Comparison of ENCODE assay signal across 10 cellular contexts in the genomic region with DNA sequence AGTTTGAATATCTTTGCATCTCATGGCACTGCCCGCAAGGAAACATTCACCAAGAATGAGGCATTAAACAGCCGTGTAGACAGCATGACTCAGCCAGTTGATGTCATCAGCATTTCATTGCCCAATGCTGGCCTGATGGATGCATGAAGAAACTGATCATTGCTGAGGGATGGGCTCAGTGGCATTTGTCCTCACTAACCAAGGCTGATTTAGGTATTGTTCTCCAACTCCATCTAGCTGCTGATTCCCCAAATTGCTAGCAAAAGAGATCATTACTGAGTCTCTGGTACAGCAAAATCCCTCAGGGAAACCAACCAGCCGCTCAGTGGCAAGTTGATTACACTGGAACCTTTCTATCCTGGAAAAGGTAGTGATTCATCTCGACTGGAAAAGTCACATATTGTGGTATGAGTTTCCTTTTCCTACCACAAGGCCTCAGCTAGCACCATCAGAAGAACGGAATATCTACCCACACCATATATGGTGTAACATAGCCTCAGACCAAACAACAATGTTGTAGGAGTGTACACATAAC.
DNase-seq lines count a peak whose midpoint lies in the region; ATAC-seq and TF ChIP-seq lines count a peak whose summit lies in the region.
"Had no signal": no experiment of that assay in that cellular context is flagged by ENCODE, and none has a peak within 500 bp of the region (broad histone marks: within the 10 kb centered on the region; RNA-seq: fewer than 3 reads in every experiment).

No MANE protein-coding gene starts in this region.

- H3K4me2 ChIP-seq in H9 (ENCODE audit: insufficient read depth, insufficient read length, low read length) = no peak overlapping the region

- no peak overlapping the region for H3K9ac ChIP-seq in H9 (ENCODE audit: extremely low read depth, insufficient read length, low read length)

- no peaks in the 10 kb centered on the region for H3K27me3 Mint-ChIP-seq in H9 (ENCODE audit: low read depth)

- no peak overlapping the region for H4K91ac ChIP-seq in H9 (ENCODE audit: insufficient read length, low read depth, low read length)

- no peak for ATAC-seq in GM18858 (IDR thresholded peaks at IDR 0.05; ENCODE audit: unreplicated experiment)

- H3K36me3 ChIP-seq in A673 (ENCODE audit: insufficient read depth, low read length, poor library complexity, severe bottlenecking) = no peaks in the 10 kb centered on the region
- H3K36me3 ChIP-seq in SJSA1 = no peaks in the 10 kb centered on the region

- no peak overlapping the region for H3K27ac ChIP-seq in A673 (ENCODE audit: low read depth, low read length, poor library complexity, severe bottlenecking)
- no peak overlapping the region for H3K27ac ChIP-seq in H9 (ENCODE audit: insufficient read length, low read depth, low read length)
- H3K27ac ChIP-seq in SJSA1 = no peak overlapping the region

- no peak overlapping the region for H3K56ac ChIP-seq in H9 (ENCODE audit: insufficient read length, low read depth, low read length)

- no peak overlapping the region for H2BK15ac ChIP-seq in H9 (ENCODE audit: low read depth, low read length)

- H2AFZ ChIP-seq in H9 (ENCODE audit: low read length) = no peak overlapping the region

- WGBS in H9 (ENCODE audit: extremely low coverage, insufficient read length, low lambda C conversion rate) = no CpG with 5 or more reads among the region's 5 CpGs

- TF ChIP-seq CTCF in A673 (conservative IDR thresholded peaks at IDR 0.05; ENCODE audit: low read depth, low read length) = peak; percentile 50
- peak; percentile 51 for TF ChIP-seq CTCF in H9 (conservative IDR thresholded peaks at IDR 0.05)
- TF ChIP-seq CTCF in foreskin fibroblast (IDR thresholded peaks at IDR 0.05; ENCODE audit: low read depth, low read length) = peak; percentile 56
- no peak for TF ChIP-seq CTCF in GM10248 (IDR thresholded peaks at IDR 0.05; ENCODE audit: control extremely low read depth, extremely low read depth, low read depth, missing control alignments)

- no peak overlapping the region for H2BK120ac ChIP-seq in H9 (ENCODE audit: low read depth, low read length, poor library complexity, severe bottlenecking)

- no peaks in the 10 kb centered on the region for H3K4me1 ChIP-seq in A673 (ENCODE audit: insufficient read depth, low read length, poor library complexity, severe bottlenecking)
- no peaks in the 10 kb centered on the region for H3K4me1 ChIP-seq in H9 (ENCODE audit: insufficient read depth, low read length)
- H3K4me1 ChIP-seq in SJSA1 (replicated peaks) = peaks cover 12% of the 10 kb centered on the region

- no peak overlapping the region for H2AK5ac ChIP-seq in H9 (ENCODE audit: insufficient read length, low read length)

- H3K27me3 ChIP-seq in A673 (replicated peaks; ENCODE audit: insufficient read depth, low read depth, low read length, poor library complexity) = no peaks in the 10 kb centered on the region
- no peaks in the 10 kb centered on the region for H3K27me3 ChIP-seq in H9 (ENCODE audit: insufficient read depth, low read length)
- no peaks in the 10 kb centered on the region for H3K27me3 ChIP-seq in SJSA1 (replicated peaks)

- H3K23me2 ChIP-seq in H9 (ENCODE audit: insufficient read length, low read depth, low read length, poor library complexity, severe bottlenecking) = no peaks in the 10 kb centered on the region

- CTCF ChIA-PET in A673 (lab: Charles Lee) (no interaction called here), GM10248 (lab: Yijun Ruan, JAX) (interaction anchor here (1.0 to 1.6 kb wide), 2 partner anchors 23 to 35 kb away, joined by 3 to 4 read pairs; no protein-coding TSS in a partner anchor)

- no peaks in the 10 kb centered on the region for H3K79me1 ChIP-seq in H9 (ENCODE audit: insufficient read depth, low read depth, low read length, poor library complexity, severe bottlenecking)

- H4K5ac ChIP-seq in H9 (ENCODE audit: insufficient read length, low read depth, low read length) = no peak overlapping the region

- H2BK5ac ChIP-seq in H9 (ENCODE audit: insufficient read length, low read length) = no peak overlapping the region

- H3T11ph ChIP-seq in H9 (ENCODE audit: low read length) = no peak overlapping the region

- no peak overlapping the region for H3K4me3 Mint-ChIP-seq in H9

- no peaks in the 10 kb centered on the region; a peak in 1 of 7 replicates for H3K36me3 Mint-ChIP-seq in H9 (ENCODE audit: insufficient read depth in 1 of 3, low read depth in 3 of 3)

- peak; percentile 81 for DNase-seq in A673 (ENCODE audit: low spot score)
- DNase-seq in H9 = peak; percentile 35
- peak; percentile 28 to 51 for DNase-seq in SJSA1 (ENCODE audit: low read depth in 1 of 2, low spot score in 2 of 2)
- DNase-seq in foreskin fibroblast = peak; percentile 98
- no peak for DNase-seq in GM19240 (ENCODE audit: insufficient read length, low spot score)
- no peak for DNase-seq in GM10248 (ENCODE audit: extremely low spot score)
- no peak for DNase-seq in activated CD4-positive, alpha-beta T cell treated with anti-CD3 and anti-CD28 coated beads, Interleukin-2, amount 50 U/mL, for 48 hours
- DNase-seq: activated naive CD4-positive, alpha-beta T cell; left cardiac atrium had no signal

- H2BK12ac ChIP-seq in H9 (ENCODE audit: insufficient read length, low read depth, low read length) = no peak overlapping the region

- H3K9me3 ChIP-seq in A673 (ENCODE audit: low read depth, low read length, poor library complexity, severe bottlenecking) (no peaks in the 10 kb centered on the region), H9 (ENCODE audit: control insufficient read depth, low read depth, low read length) (no peaks in the 10 kb centered on the region), SJSA1 (replicated peaks) (no peaks in the 10 kb centered on the region)

- intact Hi-C loops in A673 (cut with micrococcal nuclease; ENCODE audit: unreplicated experiment) = no loop called here

- BruUV-seq in A673 (replicated peaks; lab: Mats Ljungman, UMichigan) = no TSS peak

- H3K27ac Mint-ChIP-seq in H9 = no peak overlapping the region

- H3K4me3 ChIP-seq in A673 (ENCODE audit: low read depth, low read length, poor library complexity, severe bottlenecking) = no peak overlapping the region
- H3K4me3 ChIP-seq in SJSA1 = no peak overlapping the region
- H3K4me3 ChIP-seq in foreskin fibroblast (ENCODE audit: low read depth in 1 of 2, low read length in 2 of 2) = no peak overlapping the region

- no peaks in the 10 kb centered on the region for H3K79me2 ChIP-seq in H9 (ENCODE audit: insufficient read depth, low read length)

- H3K14ac ChIP-seq in H9 (ENCODE audit: insufficient read depth, low read length) = no peak overlapping the region

- no peaks in the 10 kb centered on the region for H3K9me3 Mint-ChIP-seq in H9

- no peak overlapping the region for H3K4ac ChIP-seq in H9 (ENCODE audit: low read depth, low read length)

- H3K18ac ChIP-seq in H9 (ENCODE audit: insufficient read length, low read depth, low read length) = no peak overlapping the region

- H2BK20ac ChIP-seq in H9 (ENCODE audit: low read depth, low read length, poor library complexity, severe bottlenecking) = no peak overlapping the region

- POLR2A ChIA-PET in A673 (lab: Charles Lee; ENCODE audit: low non-redundant PET) = no interaction called here
- POLR2A ChIA-PET in GM10248 (lab: Yijun Ruan, JAX) = no interaction called here

- no peak overlapping the region for H3K23ac ChIP-seq in H9 (ENCODE audit: insufficient read length, low read depth, low read length)

- H4K20me1 ChIP-seq in H9 (ENCODE audit: control insufficient read depth, insufficient read depth, insufficient read length) = no peaks in the 10 kb centered on the region

- no peak overlapping the region for H4K8ac ChIP-seq in H9 (replicated peaks; ENCODE audit: insufficient read length, low read depth, low read length)

- H3K4me1 Mint-ChIP-seq in H9 = peaks cover 9% of the 10 kb centered on the region in 2 experiments

Comparison
In these comparisons a context has a peak if more than half of its experiments do, and no peak if none do; other contexts are left out.
1. DNase-seq: peak in A673 (single experiment), H9 (single experiment), SJSA1 (2 of 2) and foreskin fibroblast (2 of 2); none in GM19240 (single experiment), GM10248 (single experiment) and activated CD4-positive, alpha-beta T cell treated with anti-CD3 and anti-CD28 coated beads, Interleukin-2, amount 50 U/mL, for 48 hours (0 of 2).